Comparison of ENCODE assay signal across 14 cellular contexts in genomic region chr6:26189905-26190304, GRCh38.
A peak's percentile ranks its signal among the peaks of the same experiment; 100 is the strongest.
DNase-seq lines count a peak whose midpoint lies in the region; ATAC-seq and TF ChIP-seq lines count a peak whose summit lies in the region.
"Had no signal": no experiment of that assay in that cellular context is flagged by ENCODE, and none has a peak within 500 bp of the region (broad histone marks: within the 10 kb centered on the region; RNA-seq: fewer than 3 reads in every experiment).

No MANE protein-coding gene starts in this region.

- dilution Hi-C loops in mammary epithelial cell (cut with HindIII; ENCODE audit: low sequenced_read_pairs): loop anchor here (25.0 kb wide), 1 partner anchor 947 kb away; a partner anchor contains a TSS

- H3K27me3 ChIP-seq in CD4-positive, CD25-positive, alpha-beta regulatory T cell (ENCODE audit: control insufficient read depth, insufficient read depth, low read length): no peaks in the 10 kb centered on the region
- H3K27me3 ChIP-seq in HL-60 (ENCODE audit: insufficient read depth, poor library complexity, severe bottlenecking) (no peaks in the 10 kb centered on the region), mammary epithelial cell (ENCODE audit: insufficient read depth, low read length) (no peaks in the 10 kb centered on the region), HAP-1 (ENCODE audit: low read depth) (no peaks in the 10 kb centered on the region)
- H3K27me3 ChIP-seq: esophagus muscularis mucosa had no signal

- peaks cover 27 to 45% (median 31%) of the 10 kb centered on the region in 4 donors for H3K4me1 Mint-ChIP-seq in CD4-positive, CD25-positive, alpha-beta regulatory T cell
- H3K4me1 Mint-ChIP-seq in activated T-helper 1 cell treated with anti-CD3 and anti-CD28 coated beads, Interleukin-12 subunit alpha, Interleukin-12 subunit beta, Interleukin-2, Interleukin-4 antibody, amounts not matched to agents 30 ng/mL and 10 ng/mL and 1 ng/mL, durations not matched to agents 14 hours and 24 hours and 36 hours (ENCODE audit: low read depth): peaks cover 54% of the 10 kb centered on the region
- H3K4me1 Mint-ChIP-seq in nephron: peaks cover 36% of the 10 kb centered on the region

- H3K9ac ChIP-seq in mammary epithelial cell (ENCODE audit: insufficient read depth, low read length): no peak overlapping the region

- in situ Hi-C loops in mammary epithelial cell (cut with MboI; ENCODE audit: low sequenced_read_pairs in 2 of 2) (no loop called here), HAP-1 (cut with MboI; ENCODE audit: low sequenced_read_pairs) (loop anchor here (10.0 kb wide), 1 partner anchor 155 kb away; a partner anchor contains a TSS)

- TF ChIP-seq CTCF in HL-60 (IDR thresholded peaks at IDR 0.05; ENCODE audit: insufficient read depth, low read length) (no peak), nephron (IDR thresholded peaks at IDR 0.05; ENCODE audit: unreplicated experiment in 3 of 3) (no peak), mammary epithelial cell (conservative IDR thresholded peaks at IDR 0.05 in 1 of 2, IDR thresholded peaks at IDR 0.05 in 1 of 2; ENCODE audit: extremely low read depth in 1 of 2, insufficient read depth in 1 of 2, low read depth in 1 of 2, low read length in 2 of 2) (no peak)

- intact Hi-C loops in activated T-helper 1 cell treated with anti-CD3 and anti-CD28 coated beads, Interleukin-12 subunit alpha, Interleukin-12 subunit beta, Interleukin-2, Interleukin-4 antibody, amounts not matched to agents 30 ng/mL and 10 ng/mL and 1 ng/mL, durations not matched to agents 14 hours and 24 hours and 36 hours (cut with micrococcal nuclease): loop anchor here (1.0 to 2.0 kb wide), 6 partner anchors 7 to 83 kb away; a partner anchor contains a TSS
- intact Hi-C loops in mammary epithelial cell (cut with micrococcal nuclease): loop anchor here (1.0 kb wide), 2 partner anchors 7 to 942 kb away; a partner anchor contains a TSS

- ATAC-seq in CD4-positive, CD25-positive, alpha-beta regulatory T cell (ENCODE audit: low read depth in 2 of 2): no peak

- CTCF ChIA-PET in mammary epithelial cell (lab: Charles Lee; ENCODE audit: low non-redundant PET): no interaction called here

- H3K4me1 ChIP-seq in CD4-positive, CD25-positive, alpha-beta regulatory T cell (ENCODE audit: control insufficient read depth, insufficient read depth, low read length, poor library complexity, severe bottlenecking): peaks cover 22% of the 10 kb centered on the region
- H3K4me1 ChIP-seq in mammary epithelial cell (ENCODE audit: insufficient read depth, low read length) (peaks cover 8% of the 10 kb centered on the region), HAP-1 (peaks cover 35% of the 10 kb centered on the region)

- H3K9me3 ChIP-seq in CD4-positive, CD25-positive, alpha-beta regulatory T cell (ENCODE audit: control insufficient read depth in 2 of 2, low read length in 2 of 2): no peaks in the 10 kb centered on the region
- no peaks in the 10 kb centered on the region for H3K9me3 ChIP-seq in mammary epithelial cell (replicated peaks; ENCODE audit: insufficient read depth, low read length)
- no peaks in the 10 kb centered on the region for H3K9me3 ChIP-seq in HAP-1
- H3K9me3 ChIP-seq: esophagus muscularis mucosa had no signal

- no peaks in the 10 kb centered on the region for H4K20me1 ChIP-seq in mammary epithelial cell (ENCODE audit: insufficient read depth, low read length)

- no peak overlapping the region for H3K27ac ChIP-seq in CD4-positive, CD25-positive, alpha-beta regulatory T cell (ENCODE audit: insufficient read depth, low read length, poor library complexity, severe bottlenecking)
- H3K27ac ChIP-seq in HL-60 (replicated peaks): peak overlapping the region; percentile 90
- no peak overlapping the region for H3K27ac ChIP-seq in mammary epithelial cell (ENCODE audit: insufficient read depth, low read depth, low read length)

- no peaks in the 10 kb centered on the region for H3K9me3 Mint-ChIP-seq in CD4-positive, CD25-positive, alpha-beta regulatory T cell
- H3K9me3 Mint-ChIP-seq in activated T-helper 1 cell treated with anti-CD3 and anti-CD28 coated beads, Interleukin-12 subunit alpha, Interleukin-12 subunit beta, Interleukin-2, Interleukin-4 antibody, amounts not matched to agents 30 ng/mL and 10 ng/mL and 1 ng/mL, durations not matched to agents 14 hours and 24 hours and 36 hours: no peaks in the 10 kb centered on the region
- no peaks in the 10 kb centered on the region for H3K9me3 Mint-ChIP-seq in nephron

- BruUV-seq in mammary epithelial cell (replicated peaks; lab: Mats Ljungman, UMichigan): no TSS peak

- H3K79me2 ChIP-seq in mammary epithelial cell (ENCODE audit: insufficient read depth, low read length): no peaks in the 10 kb centered on the region

- H3K4me3 ChIP-seq in CD4-positive, CD25-positive, alpha-beta regulatory T cell (ENCODE audit: low read depth, low read length): no peak overlapping the region
- H3K4me3 ChIP-seq in HL-60 (replicated peaks; ENCODE audit: insufficient read depth, low read length): no peak overlapping the region
- no peak overlapping the region for H3K4me3 ChIP-seq in mammary epithelial cell (replicated peaks in 1 of 3; ENCODE audit: insufficient read depth in 1 of 3, low read depth in 2 of 3, low read length in 3 of 3)
- H3K4me3 ChIP-seq in HAP-1: no peak overlapping the region

- H2AFZ ChIP-seq in mammary epithelial cell (ENCODE audit: low read depth, low read length): no peak overlapping the region

- H3K4me2 ChIP-seq in mammary epithelial cell (ENCODE audit: insufficient read depth, low read depth, low read length): no peak overlapping the region

- no peak for DNase-seq in CD4-positive, CD25-positive, alpha-beta regulatory T cell
- no peak for DNase-seq in HL-60 (ENCODE audit: low read depth in 1 of 2, low spot score in 1 of 2)
- DNase-seq in activated T-helper 1 cell treated with anti-CD3 and anti-CD28 coated beads, Interleukin-12 subunit alpha, Interleukin-12 subunit beta, Interleukin-2, Interleukin-4 antibody, amounts not matched to agents 30 ng/mL and 10 ng/mL and 1 ng/mL, durations not matched to agents 14 hours and 24 hours and 36 hours (ENCODE audit: low spot score): no peak
- no peak for DNase-seq in mammary epithelial cell
- no peak for DNase-seq in stimulated activated naive CD4-positive, alpha-beta T cell treated with Interleukin-2 at 50 U/mL for 16 hours (lab: John Stamatoyannopoulos, UW)
- DNase-seq in HAP-1 (ENCODE audit: low spot score in 2 of 2): no peak
- DNase-seq: cerebellar nuclear complex; H7; mesenchymal stem cell; NCI-H1092 treated with DMSO at 0.1 percent for 48 hours; NCI-H524 treated with DMSO at 0.1 percent for 48 hours; stimulated activated CD4-positive, alpha-beta T cell treated with anti-CD3 and anti-CD28 coated beads, Interleukin-4, amount 100 ng/mL, for 24 hours had no signal

- H3K27me3 Mint-ChIP-seq in CD4-positive, CD25-positive, alpha-beta regulatory T cell: peaks cover 6% of the 10 kb centered on the region
- no peaks in the 10 kb centered on the region for H3K27me3 Mint-ChIP-seq in activated T-helper 1 cell treated with anti-CD3 and anti-CD28 coated beads, Interleukin-12 subunit alpha, Interleukin-12 subunit beta, Interleukin-2, Interleukin-4 antibody, amounts not matched to agents 30 ng/mL and 10 ng/mL and 1 ng/mL, durations not matched to agents 14 hours and 24 hours and 36 hours (ENCODE audit: insufficient read depth)
- H3K27me3 Mint-ChIP-seq in nephron (ENCODE audit: low read depth): no peaks in the 10 kb centered on the region

- no peaks in the 10 kb centered on the region for H3K36me3 ChIP-seq in CD4-positive, CD25-positive, alpha-beta regulatory T cell (ENCODE audit: control insufficient read depth, insufficient read depth, low read length)
- no peaks in the 10 kb centered on the region for H3K36me3 ChIP-seq in mammary epithelial cell (ENCODE audit: insufficient read depth, low read length)
- H3K36me3 ChIP-seq in HAP-1 (replicated peaks): no peaks in the 10 kb centered on the region
- H3K36me3 ChIP-seq: esophagus muscularis mucosa had no signal

- 100% methylated on average over 3 of the region's 3 CpGs for WGBS in mammary epithelial cell (ENCODE audit: low coverage, missing lambda C conversion rate)

- H3K27ac Mint-ChIP-seq in CD4-positive, CD25-positive, alpha-beta regulatory T cell: peak overlapping the region in 2 of 3 donors; percentile 76 to 99
- peak overlapping the region; percentile 37 for H3K27ac Mint-ChIP-seq in activated T-helper 1 cell treated with anti-CD3 and anti-CD28 coated beads, Interleukin-12 subunit alpha, Interleukin-12 subunit beta, Interleukin-2, Interleukin-4 antibody, amounts not matched to agents 30 ng/mL and 10 ng/mL and 1 ng/mL, durations not matched to agents 14 hours and 24 hours and 36 hours
- H3K27ac Mint-ChIP-seq in nephron: peak overlapping the region; percentile 81 to 99 (median 92)

- peak overlapping the region in 2 of 4 donors; percentile 33 to 72 for H3K4me3 Mint-ChIP-seq in CD4-positive, CD25-positive, alpha-beta regulatory T cell
- no peak overlapping the region for H3K4me3 Mint-ChIP-seq in activated T-helper 1 cell treated with anti-CD3 and anti-CD28 coated beads, Interleukin-12 subunit alpha, Interleukin-12 subunit beta, Interleukin-2, Interleukin-4 antibody, amounts not matched to agents 30 ng/mL and 10 ng/mL and 1 ng/mL, durations not matched to agents 14 hours and 24 hours and 36 hours
- H3K4me3 Mint-ChIP-seq in nephron: peak overlapping the region in 1 of 3 experiments; percentile 39

- no peaks in the 10 kb centered on the region for H3K36me3 Mint-ChIP-seq in CD4-positive, CD25-positive, alpha-beta regulatory T cell
- peaks cover 5% of the 10 kb centered on the region for H3K36me3 Mint-ChIP-seq in activated T-helper 1 cell treated with anti-CD3 and anti-CD28 coated beads, Interleukin-12 subunit alpha, Interleukin-12 subunit beta, Interleukin-2, Interleukin-4 antibody, amounts not matched to agents 30 ng/mL and 10 ng/mL and 1 ng/mL, durations not matched to agents 14 hours and 24 hours and 36 hours (ENCODE audit: low read depth)
- no peaks in the 10 kb centered on the region for H3K36me3 Mint-ChIP-seq in nephron (ENCODE audit: low read depth)

Comparison
In these comparisons a context has a peak if more than half of its experiments do, and no peak if none do; other contexts are left out.
1. H3K27ac Mint-ChIP-seq: peak in every context shown above with its lines; median percentile 92 in nephron; 88 in CD4-positive, CD25-positive, alpha-beta regulatory T cell; 37 in activated T-helper 1 cell treated with anti-CD3 and anti-CD28 coated beads, Interleukin-12 subunit alpha, Interleukin-12 subunit beta, Interleukin-2, Interleukin-4 antibody, amounts not matched to agents 30 ng/mL and 10 ng/mL and 1 ng/mL, durations not matched to agents 14 hours and 24 hours and 36 hours.